10 cellular contexts compared by ENCODE assay signal in the genomic region with DNA sequence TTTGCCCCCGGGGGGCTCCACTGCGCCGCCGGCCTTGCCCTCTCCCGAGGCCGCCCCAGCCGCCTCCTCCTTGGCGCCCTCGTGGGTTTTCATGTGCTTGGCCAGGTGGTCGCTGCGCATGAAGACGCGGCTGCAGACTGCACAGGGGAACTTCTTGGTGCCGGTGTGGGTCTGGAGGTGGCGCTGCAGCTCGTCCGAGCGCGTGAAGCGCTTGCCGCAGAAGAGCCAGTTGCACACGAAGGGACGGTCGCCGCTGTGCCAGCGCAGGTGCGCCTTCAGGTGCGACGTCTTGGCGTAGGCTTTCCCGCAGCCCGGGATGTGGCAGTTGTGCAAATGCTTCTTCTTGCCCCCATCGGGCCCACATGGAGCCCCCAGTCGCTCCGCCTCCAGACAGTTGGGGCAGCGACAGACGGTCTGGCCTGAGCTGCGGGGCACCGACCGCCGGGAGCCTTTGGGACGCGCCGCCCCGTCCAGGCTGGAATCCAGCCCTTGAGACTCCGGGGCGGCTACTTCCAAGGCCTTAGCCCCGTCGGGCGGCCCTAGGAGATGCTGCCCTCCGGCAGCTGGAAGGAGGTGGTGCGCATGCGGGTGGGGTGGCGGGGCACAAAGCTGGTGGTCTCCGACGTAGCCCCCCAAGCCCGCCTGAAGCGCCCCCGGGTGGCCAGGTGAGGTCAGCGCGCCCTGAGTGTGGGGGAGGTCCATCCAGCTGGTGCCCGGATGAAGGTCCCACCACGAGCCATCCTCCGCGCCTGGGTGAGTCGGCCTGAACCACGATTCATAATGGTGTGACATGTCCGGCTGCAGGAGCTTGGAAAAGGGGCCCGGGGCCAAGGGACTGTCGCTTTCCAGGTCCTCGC. TPM values are rescaled to one million over a fixed set of nuclear protein-coding genes. Genes with fewer than 3 reads are reported as not detected.
A peak's percentile ranks its signal among the peaks of the same experiment; 100 is the strongest.
DNase-seq lines count a peak whose midpoint lies in the region; ATAC-seq and TF ChIP-seq lines count a peak whose summit lies in the region.
"Had no signal": no experiment of that assay in that cellular context is flagged by ENCODE, and none has a peak within 500 bp of the region (broad histone marks: within the 10 kb centered on the region; RNA-seq: fewer than 3 reads in every experiment).

No MANE protein-coding gene starts in this region.

- peaks cover 55 to 83% (median 78%) of the 10 kb centered on the region in 3 donors for H3K27me3 Mint-ChIP-seq in naive B cell

- H3K27ac ChIP-seq in brain microvascular endothelial cell: no peak overlapping the region
- H3K27ac ChIP-seq: KMS-11 had no signal

- no peak overlapping the region for H3K4me3 ChIP-seq in brain microvascular endothelial cell (ENCODE audit: low read depth, low read length)

- peak; percentile 28 for DNase-seq in ELR (ENCODE audit: low read depth)
- DNase-seq in KBM-7: peak; percentile 32
- DNase-seq in brain microvascular endothelial cell: no peak
- DNase-seq in naive B cell: no peak
- DNase-seq in putamen (ENCODE audit: low spot score): no peak
- DNase-seq in DMS 273 treated with DMSO at 0.1 percent for 48 hours (lab: John Stamatoyannopoulos, UW): no peak
- DNase-seq: midbrain had no signal

- no peaks in the 10 kb centered on the region for H3K36me3 ChIP-seq in brain microvascular endothelial cell (replicated peaks)

- no peak overlapping the region for H3K27ac Mint-ChIP-seq in naive B cell

- H3K27me3 ChIP-seq in brain microvascular endothelial cell (replicated peaks): peaks cover 73% of the 10 kb centered on the region

- TF ChIP-seq CTCF in brain microvascular endothelial cell (IDR thresholded peaks at IDR 0.05; ENCODE audit: low read depth, low read length, missing control alignments): peak; percentile 60

- ATAC-seq in naive B cell (ENCODE audit: low read depth in 2 of 2) (peak; percentile 49 to 51), GM19455 (IDR thresholded peaks at IDR 0.05; ENCODE audit: unreplicated experiment) (no peak), GM21786 (IDR thresholded peaks at IDR 0.05; ENCODE audit: unreplicated experiment) (no peak)

- H3K9me3 Mint-ChIP-seq in naive B cell: no peaks in the 10 kb centered on the region

- H3K4me3 Mint-ChIP-seq in naive B cell: peak overlapping the region in 3 of 8 donors; percentile 4 to 41 (median 25)

- peaks cover 26 to 36% (median 33%) of the 10 kb centered on the region in 3 donors for H3K4me1 Mint-ChIP-seq in naive B cell

- in situ Hi-C loops in KBM-7 (cut with MboI; ENCODE audit: low pct_unique_long_range_greater_than_20kb, low sequenced_read_pairs): loop anchor here (10.0 to 25.0 kb wide), 2 partner anchors 47 to 115 kb away; a partner anchor contains a TSS
- in situ Hi-C loops in brain microvascular endothelial cell (cut with HindIII; ENCODE audit: low pct_ligation_motif_present, low sequenced_read_pairs): no loop called here

- H3K36me3 Mint-ChIP-seq in naive B cell: no peaks in the 10 kb centered on the region

RNA-seq across cellular contexts. Expression of a gene that starts 3.4 kb away (rescaled TPM):
- polyA plus RNA-seq in naive B cell (ENCODE audit: low read depth in 6 of 6): under 1 TPM in 1 of 6 donors, not detected in 5; 0.12 TPM

RNA-seq across cellular contexts. Expression of a gene that starts 6.5 kb away (rescaled TPM):
- polyA plus RNA-seq in naive B cell (ENCODE audit: low read depth in 6 of 6): 10 to 100 TPM; 20.0 to 35.5 (median 23.5) TPM

RNA-seq across cellular contexts. Expression of a gene that starts 16.1 kb away (rescaled TPM):
- 1 to 10 TPM in 3 of 6 donors, under 1 TPM in 2, not detected in 1; 0.39 to 2.3 (median 1.0) TPM for polyA plus RNA-seq in naive B cell (ENCODE audit: low read depth in 6 of 6)

RNA-seq across cellular contexts. Expression of a gene that starts 16.2 kb away (rescaled TPM):
- polyA plus RNA-seq in naive B cell (ENCODE audit: low read depth in 6 of 6): 10 to 100 TPM; 33.1 to 49.0 (median 39.1) TPM

RNA-seq across cellular contexts. Expression of a gene that starts 26.0 kb away (rescaled TPM):
- polyA plus RNA-seq in naive B cell (ENCODE audit: low read depth in 6 of 6): 1 to 10 TPM; 1.2 to 9.2 (median 4.5) TPM

Comparison
In these comparisons a context has a peak if more than half of its experiments do, and no peak if none do; other contexts are left out.
1. DNase-seq: peak in ELR (single experiment) and KBM-7 (single experiment); none in brain microvascular endothelial cell (single experiment), naive B cell (single experiment), putamen (single experiment) and DMS 273 treated with DMSO at 0.1 percent for 48 hours (single experiment).
2. ATAC-seq: peak in naive B cell (2 of 2); none in GM19455 (single experiment) and GM21786 (single experiment).